31 cellular contexts compared by ENCODE assay signal in genomic region chr2:101986386-101986785, GRCh38. TPM values are rescaled to one million over a fixed set of nuclear protein-coding genes. Genes with fewer than 3 reads are reported as not detected.
DNase-seq lines count a peak whose midpoint lies in the region; ATAC-seq and TF ChIP-seq lines count a peak whose summit lies in the region.
"Had no signal": no experiment of that assay in that cellular context is flagged by ENCODE, and none has a peak within 500 bp of the region (broad histone marks: within the 10 kb centered on the region; RNA-seq: fewer than 3 reads in every experiment).

No MANE protein-coding gene starts in this region.

- no peaks in the 10 kb centered on the region for H3K9me3 ChIP-seq in PC-3 (ENCODE audit: low read length)
- H3K9me3 ChIP-seq in parathyroid adenoma (ENCODE audit: control insufficient read depth, low read length) = no peaks in the 10 kb centered on the region
- H3K9me3 ChIP-seq: lower lobe of right lung had no signal

- no TSS peak for BruUV-seq in PC-3 (replicated peaks; lab: Mats Ljungman, UMichigan)

- H4K20me1 ChIP-seq in PC-3 (ENCODE audit: low read length) = no peaks in the 10 kb centered on the region

- H3K36me3 ChIP-seq in PC-3 (ENCODE audit: low read depth, low read length) (no peaks in the 10 kb centered on the region), parathyroid adenoma (ENCODE audit: control insufficient read depth, insufficient read depth, low read length) (no peaks in the 10 kb centered on the region)
- H3K36me3 ChIP-seq: lower lobe of right lung had no signal

- H3K27ac ChIP-seq in PC-3 (ENCODE audit: low read length) (peak overlapping the region; percentile 98), parathyroid adenoma (peak overlapping the region; percentile 64)
- H3K27ac ChIP-seq: lower lobe of right lung had no signal

- intact Hi-C loops in PC-3 (cut with micrococcal nuclease) = no loop called here

- no peak overlapping the region for H3K4me3 ChIP-seq in PC-3 (ENCODE audit: low read length)
- no peak overlapping the region for H3K4me3 ChIP-seq in parathyroid adenoma (ENCODE audit: low read depth, low read length)
- H3K4me3 ChIP-seq: K562, lower lobe of right lung, skin epidermis had no signal

- H3K79me2 ChIP-seq in PC-3 (ENCODE audit: low read length) (no peaks in the 10 kb centered on the region), parathyroid adenoma (no peaks in the 10 kb centered on the region)

- H3K27me3 Mint-ChIP-seq in activated CD8-positive, alpha-beta memory T cell treated with anti-CD3 and anti-CD28 coated beads, Interleukin-2, amount 10 ng/mL, durations not matched to agents 7 days and 5 days = peaks cover 20% of the 10 kb centered on the region
- H3K27me3 Mint-ChIP-seq in immature natural killer cell (ENCODE audit: low read depth in 3 of 3) = peaks cover 20 to 52% (median 38%) of the 10 kb centered on the region in 3 donors
- H3K27me3 Mint-ChIP-seq: central memory CD8-positive, alpha-beta T cell; dendritic cell treated with granulocyte-macrophage colony-stimulating factor and Interleukin-4, amounts not matched to agents 40 ng/mL and 50 ng/mL, for 4 days had no signal

- CTCF ChIA-PET in activated CD8-positive, alpha-beta memory T cell treated with anti-CD3 and anti-CD28 coated beads, Interleukin-2, amount 10 ng/mL, durations not matched to agents 7 days and 5 days (lab: Charles Lee) = interaction anchor here (1.4 kb wide), 1 partner anchor 18 kb away, joined by 4 read pairs; no protein-coding TSS in a partner anchor
- CTCF ChIA-PET in PC-3 (lab: Charles Lee) = no interaction called here

- no peak for DNase-seq in activated CD8-positive, alpha-beta memory T cell treated with anti-CD3 and anti-CD28 coated beads, Interleukin-2, amount 10 ng/mL, durations not matched to agents 7 days and 5 days
- DNase-seq in activated CD8-positive, alpha-beta memory T cell treated with anti-CD3 and anti-CD28 coated beads, Interleukin-2, amount 50 U/mL, for 48 hours = no peak
- DNase-seq in PC-3 = peak; percentile 87
- DNase-seq in immature natural killer cell = no peak
- no peak for DNase-seq in DMS79 (lab: John Stamatoyannopoulos, UW)
- DNase-seq in NK-92 treated with Interleukin-12 subunit alpha and Interleukin-12 subunit beta, amount 100 ng/mL, for 24 hours (lab: John Stamatoyannopoulos, UW) = no peak
- DNase-seq: activated effector memory CD4-positive, alpha-beta T cell treated with anti-CD3 and anti-CD28 coated beads, Interleukin-2, amount 50 U/mL, for 16 hours; endodermal cell; GOT3; head of caudate nucleus; kidney; lower lobe of right lung; NCI-H1092 treated with DMSO at 0.1 percent for 48 hours; NCI-H1694 treated with DMSO at 0.1 percent for 48 hours; nephron progenitor cell; OCI-M1; stimulated activated naive CD8-positive, alpha-beta T cell treated with anti-CD3 and anti-CD28 coated beads, Interleukin-15, amount 100 ng/mL, for 72 hours had no signal

- peak overlapping the region; percentile 62 for H3K27ac Mint-ChIP-seq in activated CD8-positive, alpha-beta memory T cell treated with anti-CD3 and anti-CD28 coated beads, Interleukin-2, amount 10 ng/mL, durations not matched to agents 7 days and 5 days
- peak overlapping the region in 5 of 6 donors; percentile 57 to 91 (median 83) for H3K27ac Mint-ChIP-seq in immature natural killer cell
- H3K27ac Mint-ChIP-seq: endodermal cell; nephron progenitor cell; stimulated activated naive CD8-positive, alpha-beta T cell treated with anti-CD3 and anti-CD28 coated beads, Interleukin-15, amount 100 ng/mL, for 72 hours; T-helper 1 cell treated with Interleukin-12 subunit alpha and Interleukin-12 subunit beta and Interleukin-4 antibody, amounts not matched to agents 30 μg/mL and 1 μg/mL, for 36 hours had no signal

- H3K4me2 ChIP-seq in PC-3 (ENCODE audit: low read length) (peak overlapping the region; percentile 52), parathyroid adenoma (ENCODE audit: low read length) (no peak overlapping the region)

- H3K4me1 Mint-ChIP-seq in activated CD8-positive, alpha-beta memory T cell treated with anti-CD3 and anti-CD28 coated beads, Interleukin-2, amount 10 ng/mL, durations not matched to agents 7 days and 5 days = peaks cover 26% of the 10 kb centered on the region
- peaks cover 79 to 86% of the 10 kb centered on the region in 2 donors for H3K4me1 Mint-ChIP-seq in immature natural killer cell

- ATAC-seq in activated CD8-positive, alpha-beta memory T cell treated with anti-CD3 and anti-CD28 coated beads, Interleukin-2, amount 10 ng/mL, durations not matched to agents 7 days and 5 days = no peak
- peak; percentile 9 for ATAC-seq in PC-3
- no peak for ATAC-seq in GM21529 (IDR thresholded peaks at IDR 0.05; ENCODE audit: unreplicated experiment)
- ATAC-seq: activated CD4-positive, CD25-positive, alpha-beta regulatory T cell treated with anti-CD3 and anti-CD28 coated beads, Interleukin-2, amount 50 U/mL, for 24 hours; K562; lower lobe of right lung; Right ventricle myocardium inferior; SK-N-SH treated with all-trans-retinoic acid at 6 μM for 48 hours had no signal

- no peak for TF ChIP-seq CTCF in PC-3 (conservative IDR thresholded peaks at IDR 0.05; ENCODE audit: low read depth, low read length)
- no peak for TF ChIP-seq CTCF in parathyroid adenoma (IDR thresholded peaks at IDR 0.05)

- POLR2A ChIA-PET in PC-3 (lab: Charles Lee; ENCODE audit: unreplicated experiment) = no interaction called here

- H2AFZ ChIP-seq in PC-3 (ENCODE audit: low read length) (no peak overlapping the region), parathyroid adenoma (peak overlapping the region; percentile 56)

- no peaks in the 10 kb centered on the region for H3K9me3 Mint-ChIP-seq in activated CD8-positive, alpha-beta memory T cell treated with anti-CD3 and anti-CD28 coated beads, Interleukin-2, amount 10 ng/mL, durations not matched to agents 7 days and 5 days (ENCODE audit: low read depth)
- no peaks in the 10 kb centered on the region for H3K9me3 Mint-ChIP-seq in immature natural killer cell
- H3K9me3 Mint-ChIP-seq: central memory CD8-positive, alpha-beta T cell; dendritic cell treated with granulocyte-macrophage colony-stimulating factor and Interleukin-4, amounts not matched to agents 40 ng/mL and 50 ng/mL, for 4 days; endodermal cell; nephron progenitor cell; stimulated activated naive CD8-positive, alpha-beta T cell treated with anti-CD3 and anti-CD28 coated beads, Interleukin-15, amount 100 ng/mL, for 72 hours; T-helper 1 cell treated with Interleukin-12 subunit alpha and Interleukin-12 subunit beta and Interleukin-4 antibody, amounts not matched to agents 30 μg/mL and 1 μg/mL, for 36 hours had no signal

- H3K9ac ChIP-seq in PC-3 (ENCODE audit: low read length) = peak overlapping the region; percentile 82
- no peak overlapping the region for H3K9ac ChIP-seq in parathyroid adenoma

- H3K36me3 Mint-ChIP-seq in activated CD8-positive, alpha-beta memory T cell treated with anti-CD3 and anti-CD28 coated beads, Interleukin-2, amount 10 ng/mL, durations not matched to agents 7 days and 5 days = no peaks in the 10 kb centered on the region
- H3K36me3 Mint-ChIP-seq in immature natural killer cell = no peaks in the 10 kb centered on the region
- H3K36me3 Mint-ChIP-seq: CD4-positive, CD25-positive, alpha-beta regulatory T cell had no signal

- H3F3A ChIP-seq in PC-3 (ENCODE audit: low read length, unreplicated experiment) = no peaks in the 10 kb centered on the region

- H3K9me2 ChIP-seq in PC-3 (replicated peaks; ENCODE audit: low read length) = no peaks in the 10 kb centered on the region

- no peaks in the 10 kb centered on the region for H3K27me3 ChIP-seq in PC-3 (ENCODE audit: low read length)
- H3K27me3 ChIP-seq in parathyroid adenoma (ENCODE audit: control insufficient read depth, insufficient read depth, low read length) = no peaks in the 10 kb centered on the region

- H3K4me1 ChIP-seq in PC-3 (ENCODE audit: insufficient read depth, low read length) = peaks cover 47% of the 10 kb centered on the region
- H3K4me1 ChIP-seq in parathyroid adenoma = peaks cover 42% of the 10 kb centered on the region
- H3K4me1 ChIP-seq: lower lobe of right lung had no signal

- H3K4me3 Mint-ChIP-seq in activated CD8-positive, alpha-beta memory T cell treated with anti-CD3 and anti-CD28 coated beads, Interleukin-2, amount 10 ng/mL, durations not matched to agents 7 days and 5 days = no peak overlapping the region
- H3K4me3 Mint-ChIP-seq in immature natural killer cell = peak overlapping the region in 4 of 5 donors; percentile 5 to 75 (median 50)
- H3K4me3 Mint-ChIP-seq: CD4-positive, CD25-positive, alpha-beta regulatory T cell; dendritic cell treated with granulocyte-macrophage colony-stimulating factor and Interleukin-4, amounts not matched to agents 40 ng/mL and 50 ng/mL, for 4 days; endodermal cell; nephron progenitor cell; T-helper 1 cell treated with Interleukin-12 subunit alpha and Interleukin-12 subunit beta and Interleukin-4 antibody, amounts not matched to agents 30 μg/mL and 1 μg/mL, for 36 hours had no signal

RNA-seq across cellular contexts. Expression of gene IL1R2, which starts 5.4 kb away (rescaled TPM):
- total RNA-seq in activated CD8-positive, alpha-beta memory T cell treated with anti-CD3 and anti-CD28 coated beads, Interleukin-2, amount 10 ng/mL, durations not matched to agents 7 days and 5 days = under 1 TPM in 1 of 2 experiments, not detected in 1; 0.88 TPM
- total RNA-seq in PC-3 (2014; rRNA removed) = 5.6 and 6.0 TPM in 2 replicates
- polyA plus RNA-seq in immature natural killer cell = 1 to 10 TPM in 2 of 3 donors, not detected in 1; 1.8 to 3.3 TPM
- total RNA-seq: Daoy, fibroblast of villous mesenchyme, K562, osteocyte had no signal
